15 cellular contexts compared by ENCODE assay signal in genomic region chr1:153741946-153742345, GRCh38. TPM values are rescaled to one million over a fixed set of nuclear protein-coding genes. Genes with fewer than 3 reads are reported as not detected.
DNase-seq lines count a peak whose midpoint lies in the region; ATAC-seq and TF ChIP-seq lines count a peak whose summit lies in the region.
"Had no signal": no experiment of that assay in that cellular context is flagged by ENCODE, and none has a peak within 500 bp of the region (broad histone marks: within the 10 kb centered on the region; RNA-seq: fewer than 3 reads in every experiment).

No MANE protein-coding gene starts in this region.

- H3F3A ChIP-seq in MM.1S (ENCODE audit: insufficient read depth, low read length) = peaks cover 12% of the 10 kb centered on the region

- H3K9me2 ChIP-seq in MM.1S (replicated peaks; ENCODE audit: insufficient read depth, low read length) = no peaks in the 10 kb centered on the region

- H3K79me2 ChIP-seq in osteoblast (ENCODE audit: insufficient read depth, low read length) (no peaks in the 10 kb centered on the region), MM.1S (ENCODE audit: low read length) (no peaks in the 10 kb centered on the region)

- H4K20me1 ChIP-seq in osteoblast (ENCODE audit: insufficient read depth, low read length) (no peaks in the 10 kb centered on the region), MM.1S (ENCODE audit: insufficient read depth, low read length) (no peaks in the 10 kb centered on the region)

- intact Hi-C loops in CD8-positive, alpha-beta T cell (cut with DNase I, micrococcal nuclease) = no loop called here

- DNase-seq in CD8-positive, alpha-beta T cell = no peak
- DNase-seq in coronary artery (ENCODE audit: low spot score) = no peak
- no peak for DNase-seq in osteoblast (ENCODE audit: insufficient read length, low spot score, missing footprints)
- no peak for DNase-seq in MM.1S
- DNase-seq: activated gamma-delta T cell treated with Interleukin-2 at 50 U/mL for 16 hours; brain microvascular endothelial cell; DMS79; naive thymus-derived CD4-positive, alpha-beta T cell; NCI-H2029 treated with DMSO at 0.1 percent for 48 hours; NCI-H69; substantia nigra had no signal

- ATAC-seq in CD8-positive, alpha-beta T cell = no peak
- ATAC-seq in HG03039 (IDR thresholded peaks at IDR 0.05; ENCODE audit: unreplicated experiment) = no peak
- ATAC-seq in GM18520 (IDR thresholded peaks at IDR 0.05; ENCODE audit: unreplicated experiment) = no peak
- ATAC-seq in GM21515 (IDR thresholded peaks at IDR 0.05; ENCODE audit: unreplicated experiment) = no peak
- ATAC-seq: naive thymus-derived CD4-positive, alpha-beta T cell had no signal

- POLR2A ChIA-PET in CD8-positive, alpha-beta T cell (lab: Charles Lee) = interaction anchor here (0.5 to 1.5 kb wide), 2 partner anchors 14 to 149 kb away, joined by 3 to 4 read pairs; partner anchors contain the start of gene INTS3

- no peaks in the 10 kb centered on the region for H3K9me3 Mint-ChIP-seq in CD8-positive, alpha-beta T cell
- no peaks in the 10 kb centered on the region for H3K9me3 Mint-ChIP-seq in IgD-negative memory B cell
- H3K9me3 Mint-ChIP-seq: naive thymus-derived CD4-positive, alpha-beta T cell had no signal

- no peak overlapping the region for H3K27ac ChIP-seq in CD8-positive, alpha-beta T cell (ENCODE audit: low read depth, low read length)
- H3K27ac ChIP-seq in coronary artery = peak overlapping the region; percentile 66 to 87
- H3K27ac ChIP-seq in osteoblast (ENCODE audit: low read depth, low read length) = peak overlapping the region; percentile 82
- H3K27ac ChIP-seq in MM.1S (ENCODE audit: low read length) = no peak overlapping the region
- H3K27ac ChIP-seq: brain microvascular endothelial cell had no signal

- no peak for TF ChIP-seq CTCF in CD8-positive, alpha-beta T cell (IDR thresholded peaks at IDR 0.05)
- TF ChIP-seq CTCF in coronary artery (IDR thresholded peaks at IDR 0.05) (no peak), osteoblast (IDR thresholded peaks at IDR 0.05; ENCODE audit: extremely low read depth, low read depth, low read length) (no peak), MM.1S (IDR thresholded peaks at IDR 0.05; ENCODE audit: low read length) (no peak)

- peaks cover 34% of the 10 kb centered on the region for H3K36me3 ChIP-seq in CD8-positive, alpha-beta T cell (ENCODE audit: insufficient read depth, low read length)
- H3K36me3 ChIP-seq in osteoblast (ENCODE audit: insufficient read depth, low read length) = peaks cover 41% of the 10 kb centered on the region
- no peaks in the 10 kb centered on the region; the same call in 1 of the 2 replicates for H3K36me3 ChIP-seq in MM.1S (replicated peaks; ENCODE audit: insufficient read depth, low read length)

- CTCF ChIA-PET in CD8-positive, alpha-beta T cell (lab: Charles Lee) = interaction anchor here (1.0 to 1.3 kb wide), 2 partner anchors 64 to 231 kb away, joined by 3 read pairs; partner anchors contain the start of gene NPR1

- no peak overlapping the region for H2AFZ ChIP-seq in osteoblast (ENCODE audit: low read length)
- H2AFZ ChIP-seq in MM.1S (ENCODE audit: low read length) = no peak overlapping the region

- H3K4me1 Mint-ChIP-seq in CD8-positive, alpha-beta T cell (ENCODE audit: low read depth) = peaks cover 10% of the 10 kb centered on the region
- H3K4me1 Mint-ChIP-seq in IgD-negative memory B cell = peaks cover 20 to 25% (median 21%) of the 10 kb centered on the region in 3 donors

- H3K9me3 ChIP-seq in CD8-positive, alpha-beta T cell (ENCODE audit: low read length) = no peaks in the 10 kb centered on the region
- H3K9me3 ChIP-seq in osteoblast (ENCODE audit: low read depth, low read length) (no peaks in the 10 kb centered on the region), MM.1S (replicated peaks; ENCODE audit: insufficient read depth, low read length) (no peaks in the 10 kb centered on the region)

- no peak overlapping the region for H3K9ac ChIP-seq in MM.1S (ENCODE audit: low read length)

- H3K27me3 ChIP-seq in CD8-positive, alpha-beta T cell (ENCODE audit: insufficient read depth, low read length) = no peaks in the 10 kb centered on the region
- H3K27me3 ChIP-seq in osteoblast (ENCODE audit: insufficient read depth, low read length) (no peaks in the 10 kb centered on the region), MM.1S (replicated peaks; ENCODE audit: insufficient read depth, low read length) (no peaks in the 10 kb centered on the region)
- H3K27me3 ChIP-seq: brain microvascular endothelial cell had no signal

- H3K4me3 ChIP-seq in CD8-positive, alpha-beta T cell (ENCODE audit: low read depth, low read length) = no peak overlapping the region
- H3K4me3 ChIP-seq in coronary artery (no peak overlapping the region), osteoblast (ENCODE audit: insufficient read depth, low read length) (no peak overlapping the region), MM.1S (ENCODE audit: low read length) (no peak overlapping the region)

- peak overlapping the region; percentile 7 for H3K4me2 ChIP-seq in osteoblast (ENCODE audit: insufficient read depth, low read length)
- no peak overlapping the region for H3K4me2 ChIP-seq in MM.1S (ENCODE audit: low read depth, low read length)

- no peaks in the 10 kb centered on the region for H3K27me3 Mint-ChIP-seq in CD8-positive, alpha-beta T cell (ENCODE audit: low read depth)
- H3K27me3 Mint-ChIP-seq in IgD-negative memory B cell = no peaks in the 10 kb centered on the region
- H3K27me3 Mint-ChIP-seq: naive thymus-derived CD4-positive, alpha-beta T cell had no signal

- H3K4me1 ChIP-seq in CD8-positive, alpha-beta T cell (ENCODE audit: insufficient read depth, low read length) = no peaks in the 10 kb centered on the region
- H3K4me1 ChIP-seq in osteoblast (ENCODE audit: insufficient read depth, low read length) (peaks cover 20% of the 10 kb centered on the region), MM.1S (ENCODE audit: low read length) (peaks cover 19% of the 10 kb centered on the region)

- H3K36me3 Mint-ChIP-seq in CD8-positive, alpha-beta T cell = peaks cover 72% of the 10 kb centered on the region
- H3K36me3 Mint-ChIP-seq in IgD-negative memory B cell = peaks cover 1% of the 10 kb centered on the region

- H3K4me3 Mint-ChIP-seq in CD8-positive, alpha-beta T cell = no peak overlapping the region
- peak overlapping the region in 3 of 4 donors; percentile 3 to 67 (median 65) for H3K4me3 Mint-ChIP-seq in IgD-negative memory B cell
- H3K4me3 Mint-ChIP-seq: naive thymus-derived CD4-positive, alpha-beta T cell had no signal

- peak overlapping the region; percentile 4 for H3K27ac Mint-ChIP-seq in CD8-positive, alpha-beta T cell
- H3K27ac Mint-ChIP-seq in IgD-negative memory B cell = peak overlapping the region in 2 of 3 donors; percentile 12 to 36

RNA-seq across cellular contexts. Expression of gene INTS3, which starts 14.1 kb away (rescaled TPM):
- total RNA-seq in CD8-positive, alpha-beta T cell = 10 to 100 TPM; 21.6 to 23.5 TPM
- 11.8 TPM for polyA plus RNA-seq in IgD-negative memory B cell
- total RNA-seq in osteoblast = 42.4 and 42.7 TPM in 2 replicates

RNA-seq across cellular contexts. Expression of gene SLC27A3, which starts 33.3 kb away (rescaled TPM):
- total RNA-seq in CD8-positive, alpha-beta T cell = 1 to 10 TPM; 6.5 to 6.6 TPM
- 12.9 TPM for polyA plus RNA-seq in IgD-negative memory B cell
- 9.4 and 13.8 TPM in 2 replicates for total RNA-seq in osteoblast

Comparison
In these comparisons a context has a peak if more than half of its experiments do, and no peak if none do; other contexts are left out.
1. H3K27ac ChIP-seq: peak in coronary artery (2 of 2) and osteoblast (single experiment); none in CD8-positive, alpha-beta T cell (single experiment) and MM.1S (single experiment).